ENCODE assay signal across 21 cellular contexts in the genomic region with DNA sequence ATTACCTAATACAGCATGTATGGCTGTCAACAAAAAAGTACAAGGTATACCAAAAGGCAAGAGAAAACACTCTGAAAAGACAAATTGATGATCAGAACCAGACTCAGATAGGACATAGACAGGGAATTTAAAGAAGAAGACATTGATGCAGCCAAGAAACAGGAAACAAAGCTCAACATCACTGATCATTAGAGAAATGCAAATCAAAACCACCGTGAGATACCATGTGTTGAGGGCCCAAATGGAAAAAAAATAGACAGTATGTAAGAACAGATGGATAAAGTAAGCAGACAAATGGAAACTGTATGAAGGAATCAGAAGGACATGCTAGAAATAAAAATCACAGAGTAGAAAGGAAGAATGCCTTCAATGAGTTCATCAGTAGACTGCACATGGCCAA. TPM values are rescaled to one million over a fixed set of nuclear protein-coding genes. Genes with fewer than 3 reads are reported as not detected.
"Had no signal": no experiment of that assay in that cellular context is flagged by ENCODE, and none has a peak within 500 bp of the region (broad histone marks: within the 10 kb centered on the region; RNA-seq: fewer than 3 reads in every experiment).

No MANE protein-coding gene starts in this region.

- H3K27ac ChIP-seq: adrenal gland, coronary artery, gastrocnemius medialis, heart right ventricle, left ventricle myocardium inferior, psoas muscle, spleen, suprapubic skin, upper lobe of right lung had no signal

- H3K27me3 ChIP-seq: adrenal gland, gastrocnemius medialis, spleen, upper lobe of right lung had no signal

- H3K36me3 ChIP-seq: adrenal gland, gastrocnemius medialis, heart right ventricle, left ventricle myocardium inferior, suprapubic skin, upper lobe of right lung had no signal

- H3K4me1 ChIP-seq: adrenal gland, gastrocnemius medialis, heart right ventricle, left ventricle myocardium inferior, psoas muscle, spleen, suprapubic skin, upper lobe of right lung had no signal

- H3K9me3 ChIP-seq: adrenal gland, upper lobe of right lung had no signal

- ATAC-seq: gastrocnemius medialis, heart right ventricle, psoas muscle, sciatic nerve, upper lobe of right lung had no signal

- H3K4me3 ChIP-seq: adrenal gland, coronary artery, gastrocnemius medialis, heart right ventricle, left ventricle myocardium inferior, psoas muscle, spleen, suprapubic skin, upper lobe of right lung had no signal

- DNase-seq: activated CD4-positive, alpha-beta T cell treated with anti-CD3 and anti-CD28 coated beads for 4 hours; activated gamma-delta T cell; adrenal gland; caudate nucleus; effector CD4-positive, alpha-beta T cell; gastrocnemius medialis; heart right ventricle; kidney; left ventricle myocardium inferior; mesenchymal stem cell; psoas muscle; spleen; stimulated activated CD4-positive, alpha-beta T cell treated with anti-CD3 and anti-CD28 coated beads, Interleukin-1b, Interleukin-23, amount 100 ng/mL, for 48 hours; stimulated activated naive CD4-positive, alpha-beta T cell; SW 1271; upper lobe of right lung had no signal

RNA-seq across cellular contexts. Expression of a gene that starts 23.3 kb away (rescaled TPM):
- total RNA-seq: osteoblast had no signal
- polyA plus RNA-seq: neural cell had no signal
